In genomic region chr18:7021994-7022840, GRCh38 we compare ENCODE assay signal across 9 cellular contexts.
DNase-seq lines count a peak whose midpoint lies in the region; ATAC-seq and TF ChIP-seq lines count a peak whose summit lies in the region.
"Had no signal": no experiment of that assay in that cellular context is flagged by ENCODE, and none has a peak within 500 bp of the region (broad histone marks: within the 10 kb centered on the region; RNA-seq: fewer than 3 reads in every experiment).

No MANE protein-coding gene starts in this region.

- H2BK20ac ChIP-seq in H9 (ENCODE audit: low read depth, low read length, poor library complexity, severe bottlenecking): no peak overlapping the region

- H3K27ac ChIP-seq in 22Rv1 (no peak overlapping the region), H9 (ENCODE audit: insufficient read length, low read depth, low read length) (no peak overlapping the region)

- H4K5ac ChIP-seq in H9 (ENCODE audit: insufficient read length, low read depth, low read length): no peak overlapping the region

- no peak overlapping the region for H3T11ph ChIP-seq in H9 (ENCODE audit: low read length)

- no peaks in the 10 kb centered on the region; a peak in 1 of 5 replicates for H3K9me3 Mint-ChIP-seq in H9
- no peaks in the 10 kb centered on the region for H3K9me3 Mint-ChIP-seq in osteocyte (ENCODE audit: unreplicated experiment)
- H3K9me3 Mint-ChIP-seq: activated naive CD4-positive, alpha-beta T cell treated with anti-CD3 and anti-CD28 coated beads, Interleukin-2, amount 50 U/mL, for 72 hours had no signal

- no peak overlapping the region for H3K4ac ChIP-seq in H9 (ENCODE audit: low read depth, low read length)

- H2BK15ac ChIP-seq in H9 (ENCODE audit: low read depth, low read length): no peak overlapping the region

- H2BK120ac ChIP-seq in H9 (ENCODE audit: low read depth, low read length, poor library complexity, severe bottlenecking): no peak overlapping the region

- no peaks in the 10 kb centered on the region for H3K4me1 ChIP-seq in H9 (ENCODE audit: insufficient read depth, low read length)

- H2BK12ac ChIP-seq in H9 (ENCODE audit: insufficient read length, low read depth, low read length): no peak overlapping the region

- no peaks in the 10 kb centered on the region for H3K79me2 ChIP-seq in H9 (ENCODE audit: insufficient read depth, low read length)

- H3K4me3 Mint-ChIP-seq in H9 (no peak overlapping the region), osteocyte (ENCODE audit: unreplicated experiment) (no peak overlapping the region)

- no peaks in the 10 kb centered on the region for H3K23me2 ChIP-seq in H9 (ENCODE audit: insufficient read length, low read depth, low read length, poor library complexity, severe bottlenecking)

- H3K9me3 ChIP-seq in H9 (ENCODE audit: control insufficient read depth, low read depth, low read length): no peaks in the 10 kb centered on the region

- no peak overlapping the region for H4K8ac ChIP-seq in H9 (replicated peaks; ENCODE audit: insufficient read length, low read depth, low read length)

- no peak overlapping the region for H3K14ac ChIP-seq in H9 (ENCODE audit: insufficient read depth, low read length)

- H3K36me3 Mint-ChIP-seq in H9 (ENCODE audit: insufficient read depth in 1 of 3, low read depth in 3 of 3): peaks cover 29 to 52% (median 35%) of the 10 kb centered on the region in 3 experiments; a peak in 6 of 7 replicates
- H3K36me3 Mint-ChIP-seq in osteocyte (ENCODE audit: unreplicated experiment): no peaks in the 10 kb centered on the region

- no peak for ATAC-seq in HG02973 (IDR thresholded peaks at IDR 0.05; ENCODE audit: unreplicated experiment)

- H2AK5ac ChIP-seq in H9 (ENCODE audit: insufficient read length, low read length): no peak overlapping the region

- no peak overlapping the region for H2BK5ac ChIP-seq in H9 (ENCODE audit: insufficient read length, low read length)

- H3K23ac ChIP-seq in H9 (ENCODE audit: insufficient read length, low read depth, low read length): no peak overlapping the region

- H3K27me3 Mint-ChIP-seq in H9 (ENCODE audit: low read depth) (no peaks in the 10 kb centered on the region), osteocyte (ENCODE audit: unreplicated experiment) (no peaks in the 10 kb centered on the region)

- no CpG with 5 or more reads among the region's 16 CpGs for WGBS in H9 (ENCODE audit: extremely low coverage, insufficient read length, low lambda C conversion rate)

- H3K4me1 Mint-ChIP-seq in H9 (no peaks in the 10 kb centered on the region), osteocyte (ENCODE audit: unreplicated experiment) (no peaks in the 10 kb centered on the region)

- H3K79me1 ChIP-seq in H9 (ENCODE audit: insufficient read depth, low read depth, low read length, poor library complexity, severe bottlenecking): no peaks in the 10 kb centered on the region

- H3K4me2 ChIP-seq in H9 (ENCODE audit: insufficient read depth, insufficient read length, low read length): no peak overlapping the region

- H3K18ac ChIP-seq in H9 (ENCODE audit: insufficient read length, low read depth, low read length): no peak overlapping the region

- TF ChIP-seq CTCF in 22Rv1 (IDR thresholded peaks at IDR 0.05) (peak; percentile 86), H9 (conservative IDR thresholded peaks at IDR 0.05) (peak; percentile 53; the same call in 2 of the 3 replicates), osteocyte (IDR thresholded peaks at IDR 0.05) (peak; percentile 51)

- no peaks in the 10 kb centered on the region for H4K20me1 ChIP-seq in H9 (ENCODE audit: control insufficient read depth, insufficient read depth, insufficient read length)

- DNase-seq in H9 (no peak), NCI-H510A treated with DMSO at 0.1 percent for 48 hours (lab: John Stamatoyannopoulos, UW) (peak; percentile 88), cerebellum (ENCODE audit: low spot score) (peak; percentile 81), osteocyte (ENCODE audit: extremely low spot score, unreplicated experiment) (no peak)
- DNase-seq in effector CD4-positive, alpha-beta T cell: no peak
- no peak for DNase-seq in activated CD8-positive, alpha-beta memory T cell treated with anti-CD3 and anti-CD28 coated beads for 24 hours

- no peak overlapping the region for H2AFZ ChIP-seq in H9 (ENCODE audit: low read length)

- H3K27ac Mint-ChIP-seq in H9 (no peak overlapping the region), osteocyte (ENCODE audit: unreplicated experiment) (no peak overlapping the region)
- H3K27ac Mint-ChIP-seq: activated naive CD4-positive, alpha-beta T cell treated with anti-CD3 and anti-CD28 coated beads, Interleukin-2, amount 50 U/mL, for 72 hours had no signal

- H3K56ac ChIP-seq in H9 (ENCODE audit: insufficient read length, low read depth, low read length): no peak overlapping the region

- no peak overlapping the region for H4K91ac ChIP-seq in H9 (ENCODE audit: insufficient read length, low read depth, low read length)

- no peak overlapping the region for H3K9ac ChIP-seq in H9 (ENCODE audit: extremely low read depth, insufficient read length, low read length)

- H3K27me3 ChIP-seq in H9 (ENCODE audit: insufficient read depth, low read length): no peaks in the 10 kb centered on the region

Comparison
In these comparisons a context has a peak if more than half of its experiments do, and no peak if none do; other contexts are left out.
1. DNase-seq: peak in NCI-H510A treated with DMSO at 0.1 percent for 48 hours (single experiment) and cerebellum (single experiment); none in H9 (single experiment), osteocyte (single experiment), effector CD4-positive, alpha-beta T cell (single experiment) and activated CD8-positive, alpha-beta memory T cell treated with anti-CD3 and anti-CD28 coated beads for 24 hours (single experiment).
2. Peak in every context shown above with its lines, with median percentiles within 50 percentile points of each other: CTCF ChIP-seq.